ENCODE assay signal across 1 cellular context in the genomic region with DNA sequence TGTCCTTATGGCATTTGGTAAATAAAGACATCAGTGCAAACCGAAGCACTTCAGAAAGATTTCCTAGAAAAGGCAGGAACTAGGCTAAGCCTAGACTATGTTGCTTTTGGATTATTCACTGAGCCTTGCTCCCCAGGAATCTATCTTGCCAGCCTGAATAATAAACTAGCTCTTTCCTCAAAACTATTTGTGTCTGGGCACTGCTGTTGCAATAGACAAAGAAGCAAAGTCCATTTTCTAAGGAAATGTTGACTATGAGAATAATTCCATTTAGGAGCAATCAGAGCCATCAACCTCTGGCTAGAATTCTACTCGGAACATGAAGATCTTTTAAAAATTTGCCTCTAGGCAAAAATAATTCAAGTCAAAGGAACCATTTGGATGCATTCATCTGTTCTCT.
TF ChIP-seq lines count a peak whose summit lies in the region.

No MANE protein-coding gene starts in this region.

TF ChIP-seq in HepG2, 621 proteins besides CTCF, POLR2A, EP300 and RAD21:
- TF ChIP-seq ZNF10 (CRISPR knock-in tag; IDR thresholded peaks at IDR 0.05; ENCODE audit: borderline replicate concordance, low read depth), result no peak
- no peak for TF ChIP-seq MED13 (CRISPR knock-in tag; IDR thresholded peaks at IDR 0.05)
- TF ChIP-seq, protein P1, sequence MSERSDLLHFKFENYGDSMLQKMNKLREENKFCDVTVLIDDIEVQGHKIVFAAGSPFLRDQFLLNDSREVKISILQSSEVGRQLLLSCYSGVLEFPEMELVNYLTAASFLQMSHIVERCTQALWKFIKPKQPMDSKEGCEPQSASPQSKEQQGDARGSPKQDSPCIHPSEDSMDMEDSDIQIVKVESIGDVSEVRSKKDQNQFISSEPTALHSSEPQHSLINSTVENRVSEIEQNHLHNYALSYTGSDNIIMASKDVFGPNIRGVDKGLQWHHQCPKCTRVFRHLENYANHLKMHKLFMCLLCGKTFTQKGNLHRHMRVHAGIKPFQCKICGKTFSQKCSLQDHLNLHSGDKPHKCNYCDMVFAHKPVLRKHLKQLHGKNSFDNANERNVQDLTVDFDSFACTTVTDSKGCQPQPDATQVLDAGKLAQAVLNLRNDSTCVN (CRISPR knock-in tag; IDR thresholded peaks at IDR 0.05; ENCODE audit: borderline replicate concordance), result no peak
- TF ChIP-seq, protein P2, sequence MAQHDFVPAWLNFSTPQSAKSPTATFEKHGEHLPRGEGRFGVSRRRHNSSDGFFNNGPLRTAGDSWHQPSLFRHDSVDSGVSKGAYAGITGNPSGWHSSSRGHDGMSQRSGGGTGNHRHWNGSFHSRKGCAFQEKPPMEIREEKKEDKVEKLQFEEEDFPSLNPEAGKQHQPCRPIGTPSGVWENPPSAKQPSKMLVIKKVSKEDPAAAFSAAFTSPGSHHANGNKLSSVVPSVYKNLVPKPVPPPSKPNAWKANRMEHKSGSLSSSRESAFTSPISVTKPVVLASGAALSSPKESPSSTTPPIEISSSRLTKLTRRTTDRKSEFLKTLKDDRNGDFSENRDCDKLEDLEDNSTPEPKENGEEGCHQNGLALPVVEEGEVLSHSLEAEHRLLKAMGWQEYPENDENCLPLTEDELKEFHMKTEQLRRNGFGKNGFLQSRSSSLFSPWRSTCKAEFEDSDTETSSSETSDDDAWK (CRISPR knock-in tag; IDR thresholded peaks at IDR 0.05), result no peak
- TF ChIP-seq, protein P3, sequence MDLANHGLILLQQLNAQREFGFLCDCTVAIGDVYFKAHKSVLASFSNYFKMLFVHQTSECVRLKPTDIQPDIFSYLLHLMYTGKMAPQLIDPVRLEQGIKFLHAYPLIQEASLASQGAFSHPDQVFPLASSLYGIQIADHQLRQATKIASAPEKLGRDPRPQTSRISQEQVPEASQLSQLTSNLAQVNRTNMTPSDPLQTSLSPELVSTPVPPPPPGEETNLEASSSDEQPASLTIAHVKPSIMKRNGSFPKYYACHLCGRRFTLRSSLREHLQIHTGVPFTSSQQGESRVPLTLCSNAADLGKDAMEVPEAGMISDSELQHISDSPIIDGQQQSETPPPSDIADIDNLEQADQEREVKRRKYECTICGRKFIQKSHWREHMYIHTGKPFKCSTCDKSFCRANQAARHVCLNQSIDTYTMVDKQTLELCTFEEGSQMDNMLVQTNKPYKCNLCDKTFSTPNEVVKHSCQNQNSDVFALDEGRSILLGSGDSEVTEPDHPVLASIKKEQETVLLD (CRISPR knock-in tag; IDR thresholded peaks at IDR 0.05; ENCODE audit: low read depth), result no peak
- TF ChIP-seq MAFG (CRISPR knock-in tag; IDR thresholded peaks at IDR 0.05), result no peak
- TF ChIP-seq HNF4A (CRISPR knock-in tag; IDR thresholded peaks at IDR 0.05), result 0 out of 2 replicates have a peak, but pooled peaks have one; percentile 21
- no peak for TF ChIP-seq BCL6 (CRISPR knock-in tag; IDR thresholded peaks at IDR 0.05)
